ENCODE assay signal across 11 cellular contexts in genomic region chr14:104282332-104283196, GRCh38.
DNase-seq lines count a peak whose midpoint lies in the region; ATAC-seq and TF ChIP-seq lines count a peak whose summit lies in the region.
"Had no signal": no experiment of that assay in that cellular context is flagged by ENCODE, and none has a peak within 500 bp of the region (broad histone marks: within the 10 kb centered on the region; RNA-seq: fewer than 3 reads in every experiment).

No MANE protein-coding gene starts in this region.

- H3K4me3 Mint-ChIP-seq in glutamatergic neuron (ENCODE audit: unreplicated experiment) (no peak overlapping the region), osteocyte (ENCODE audit: unreplicated experiment) (no peak overlapping the region)
- H3K4me3 Mint-ChIP-seq: activated CD4-positive, alpha-beta T cell treated with anti-CD3 and anti-CD28 coated beads, Interleukin-2, amount 10 ng/mL, durations not matched to agents 7 days and 5 days; CD4-positive, alpha-beta memory T cell; stimulated activated naive CD8-positive, alpha-beta T cell treated with anti-CD3 and anti-CD28 coated beads, Interleukin-15, amount 100 ng/mL, for 72 hours had no signal

- H3K4me3 ChIP-seq in spleen: no peak overlapping the region

- H3K4me1 Mint-ChIP-seq in glutamatergic neuron (ENCODE audit: low read depth, unreplicated experiment): peaks cover 9% of the 10 kb centered on the region
- H3K4me1 Mint-ChIP-seq in osteocyte (ENCODE audit: unreplicated experiment): no peaks in the 10 kb centered on the region
- H3K4me1 Mint-ChIP-seq: activated CD4-positive, alpha-beta T cell treated with anti-CD3 and anti-CD28 coated beads, Interleukin-2, amount 10 ng/mL, durations not matched to agents 7 days and 5 days; CD4-positive, alpha-beta memory T cell; stimulated activated naive CD8-positive, alpha-beta T cell treated with anti-CD3 and anti-CD28 coated beads, Interleukin-15, amount 100 ng/mL, for 72 hours had no signal

- ATAC-seq in GM18870 (IDR thresholded peaks at IDR 0.05; ENCODE audit: unreplicated experiment): no peak
- ATAC-seq: stimulated activated naive CD8-positive, alpha-beta T cell treated with anti-CD3 and anti-CD28 coated beads, Interleukin-15, amount 100 ng/mL, for 72 hours had no signal

- TF ChIP-seq CTCF in glutamatergic neuron (IDR thresholded peaks at IDR 0.05; ENCODE audit: partially characterized antibody, unreplicated experiment) (no peak), osteocyte (IDR thresholded peaks at IDR 0.05) (no peak), spleen (IDR thresholded peaks at IDR 0.05 in 8 of 11, conservative IDR thresholded peaks at IDR 0.05 in 3 of 11) (no peak)

- H3K9me3 ChIP-seq in spleen: no peaks in the 10 kb centered on the region

- WGBS in spleen, 5 donors: 80 to 92% (median 87%) methylated on average over 20 to 26 of the region's 26 CpGs

- no peaks in the 10 kb centered on the region for H3K36me3 ChIP-seq in spleen

- H3K9me3 Mint-ChIP-seq in glutamatergic neuron (ENCODE audit: unreplicated experiment) (peaks cover 6% of the 10 kb centered on the region), osteocyte (ENCODE audit: unreplicated experiment) (no peaks in the 10 kb centered on the region)
- H3K9me3 Mint-ChIP-seq: activated CD4-positive, alpha-beta T cell treated with anti-CD3 and anti-CD28 coated beads, Interleukin-2, amount 10 ng/mL, durations not matched to agents 7 days and 5 days; CD4-positive, alpha-beta memory T cell; stimulated activated naive CD8-positive, alpha-beta T cell treated with anti-CD3 and anti-CD28 coated beads, Interleukin-15, amount 100 ng/mL, for 72 hours had no signal

- no peaks in the 10 kb centered on the region for H3K4me1 ChIP-seq in spleen

- TF ChIP-seq POLR2A in spleen (IDR thresholded peaks at IDR 0.05): no peak

- no peaks in the 10 kb centered on the region for H3K36me3 Mint-ChIP-seq in glutamatergic neuron (ENCODE audit: unreplicated experiment)
- H3K36me3 Mint-ChIP-seq in osteocyte (ENCODE audit: unreplicated experiment): no peaks in the 10 kb centered on the region
- H3K36me3 Mint-ChIP-seq: CD4-positive, alpha-beta memory T cell had no signal

- H3K27ac Mint-ChIP-seq in glutamatergic neuron (ENCODE audit: unreplicated experiment) (no peak overlapping the region), osteocyte (ENCODE audit: unreplicated experiment) (no peak overlapping the region)
- H3K27ac Mint-ChIP-seq: activated CD4-positive, alpha-beta T cell treated with anti-CD3 and anti-CD28 coated beads, Interleukin-2, amount 10 ng/mL, durations not matched to agents 7 days and 5 days; stimulated activated naive CD8-positive, alpha-beta T cell treated with anti-CD3 and anti-CD28 coated beads, Interleukin-15, amount 100 ng/mL, for 72 hours had no signal

- H3K27me3 ChIP-seq in spleen (replicated peaks in 1 of 7): peaks cover 0 to 13% (median 0%) of the 10 kb centered on the region in 7 donors

- intact Hi-C loops in spleen (cut with DNase I; ENCODE audit: low total_unique reads): no loop called here

- no peak overlapping the region for H3K27ac ChIP-seq in spleen

- H3K27me3 Mint-ChIP-seq in glutamatergic neuron (ENCODE audit: unreplicated experiment): peaks cover 5% of the 10 kb centered on the region
- peaks cover 2% of the 10 kb centered on the region for H3K27me3 Mint-ChIP-seq in osteocyte (ENCODE audit: unreplicated experiment)
- H3K27me3 Mint-ChIP-seq: activated CD4-positive, alpha-beta T cell treated with anti-CD3 and anti-CD28 coated beads, Interleukin-2, amount 10 ng/mL, durations not matched to agents 7 days and 5 days had no signal

- DNase-seq in DMS 273 (lab: John Stamatoyannopoulos, UW; ENCODE audit: unreplicated experiment) (peak; percentile 86), NCI-H1694 treated with DMSO at 0.1 percent for 48 hours (lab: John Stamatoyannopoulos, UW) (peak; percentile 96), glutamatergic neuron (peak; percentile 6), osteocyte (ENCODE audit: extremely low spot score, unreplicated experiment) (peak; percentile 78), NCI-H2107 treated with DMSO at 0.1 percent for 48 hours (lab: John Stamatoyannopoulos, UW; ENCODE audit: unreplicated experiment) (no peak), spleen (no peak)
- DNase-seq: activated CD4-positive, alpha-beta T cell treated with anti-CD3 and anti-CD28 coated beads, Interleukin-2, amount 10 ng/mL, durations not matched to agents 7 days and 5 days; activated gamma-delta T cell treated with Interleukin-2 at 50 U/mL for 16 hours; CD4-positive, alpha-beta memory T cell; stimulated activated naive CD8-positive, alpha-beta T cell treated with anti-CD3 and anti-CD28 coated beads, Interleukin-15, amount 100 ng/mL, for 72 hours had no signal

Comparison
In these comparisons a context has a peak if more than half of its experiments do, and no peak if none do; other contexts are left out.
1. DNase-seq: peak in DMS 273 (single experiment), NCI-H1694 treated with DMSO at 0.1 percent for 48 hours (single experiment), glutamatergic neuron (single experiment) and osteocyte (single experiment); none in NCI-H2107 treated with DMSO at 0.1 percent for 48 hours (single experiment) and spleen (single experiment).